Comparison of ENCODE assay signal across 19 cellular contexts in genomic region chr12:10505620-10506019, GRCh38.
"Had no signal": no experiment of that assay in that cellular context is flagged by ENCODE, and none has a peak within 500 bp of the region (broad histone marks: within the 10 kb centered on the region; RNA-seq: fewer than 3 reads in every experiment).

TSS of gene EIF2S3B (plus strand) at chr12:10505890. CDS start at chr12:10505903, 13 bp downstream.

- H3K4me1 Mint-ChIP-seq: neural progenitor cell; stimulated activated naive B cell treated with anti-CD40 and anti-IgM and Interleukin-4, amounts not matched to agents 10 μg/mL and 1 μg/mL and 100 μg/mL, for 72 hours had no signal

- H2AFZ ChIP-seq: neural progenitor cell had no signal

- H3K27ac ChIP-seq: heart right ventricle, neural progenitor cell, pancreas, psoas muscle, right lobe of liver, thoracic aorta, transverse colon had no signal

- H3K4me1 ChIP-seq: heart right ventricle, neural progenitor cell, pancreas, psoas muscle, right lobe of liver, transverse colon had no signal

- H3K4me3 Mint-ChIP-seq: natural killer cell treated with Interleukin-12 subunit alpha and Interleukin-12 subunit beta and Interleukin-15 and Interleukin-18, amount 100 ng/mL, for 72 hours; neural progenitor cell; stimulated activated naive B cell treated with anti-CD40 and anti-IgM and Interleukin-4, amounts not matched to agents 10 μg/mL and 1 μg/mL and 100 μg/mL, for 72 hours; stimulated activated naive CD8-positive, alpha-beta T cell treated with anti-CD3 and anti-CD28 coated beads, Interleukin-15, amount 100 ng/mL, for 72 hours had no signal

- FAIRE-seq: endometrium, pancreas had no signal

- DNase-seq: effector memory CD4-positive, alpha-beta T cell; heart right ventricle; left colon; occipital lobe; retina; right lobe of liver; stimulated activated CD4-positive, alpha-beta T cell treated with anti-CD3 and anti-CD28 coated beads, Interleukin-15, amount 100 ng/mL, for 24 hours; stimulated activated CD4-positive, alpha-beta T cell treated with anti-CD3 and anti-CD28 coated beads, Interleukin-1b, Interleukin-23, amount 100 ng/mL, for 48 hours; stimulated activated CD4-positive, alpha-beta T cell treated with anti-CD3 and anti-CD28 coated beads, Interleukin-4, amount 100 ng/mL, for 4 hours; stimulated activated naive B cell treated with anti-CD40 and anti-IgM and Interleukin-4, amounts not matched to agents 10 μg/mL and 1 μg/mL and 100 μg/mL, for 72 hours; stimulated activated naive CD8-positive, alpha-beta T cell treated with anti-CD3 and anti-CD28 coated beads, Interleukin-15, amount 100 ng/mL, for 72 hours; transverse colon had no signal

- H3K4me3 ChIP-seq: heart right ventricle, neural progenitor cell, pancreas, psoas muscle, right lobe of liver, thoracic aorta, transverse colon had no signal

- H3K36me3 ChIP-seq: heart right ventricle, neural progenitor cell, pancreas, right lobe of liver, thoracic aorta, transverse colon had no signal

- H3K9me3 ChIP-seq: pancreas, right lobe of liver, thoracic aorta, transverse colon had no signal

- H3K27me3 Mint-ChIP-seq: natural killer cell treated with Interleukin-12 subunit alpha and Interleukin-12 subunit beta and Interleukin-15 and Interleukin-18, amount 100 ng/mL, for 72 hours; stimulated activated naive CD8-positive, alpha-beta T cell treated with anti-CD3 and anti-CD28 coated beads, Interleukin-15, amount 100 ng/mL, for 72 hours had no signal

- H3K9ac ChIP-seq: neural progenitor cell had no signal

- H3K27me3 ChIP-seq: neural progenitor cell, right lobe of liver, transverse colon had no signal

- H3K36me3 Mint-ChIP-seq: neural progenitor cell; stimulated activated naive B cell treated with anti-CD40 and anti-IgM and Interleukin-4, amounts not matched to agents 10 μg/mL and 1 μg/mL and 100 μg/mL, for 72 hours had no signal

- ATAC-seq: esophagus mucosa; heart right ventricle; left colon; natural killer cell treated with Interleukin-12 subunit alpha and Interleukin-12 subunit beta and Interleukin-15 and Interleukin-18, amount 100 ng/mL, for 72 hours; pancreas; psoas muscle; right lobe of liver; stimulated activated naive B cell treated with anti-CD40 and anti-IgM and Interleukin-4, amounts not matched to agents 10 μg/mL and 1 μg/mL and 100 μg/mL, for 72 hours; stimulated activated naive CD8-positive, alpha-beta T cell treated with anti-CD3 and anti-CD28 coated beads, Interleukin-15, amount 100 ng/mL, for 72 hours had no signal

- H3K27ac Mint-ChIP-seq: natural killer cell treated with Interleukin-12 subunit alpha and Interleukin-12 subunit beta and Interleukin-15 and Interleukin-18, amount 100 ng/mL, for 72 hours; neural progenitor cell; stimulated activated naive B cell treated with anti-CD40 and anti-IgM and Interleukin-4, amounts not matched to agents 10 μg/mL and 1 μg/mL and 100 μg/mL, for 72 hours had no signal

- H3K4me2 ChIP-seq: neural progenitor cell had no signal
